Comparison of ENCODE assay signal across 12 cellular contexts in genomic region chr1:32339363-32339978, GRCh38. TPM values are rescaled to one million over a fixed set of nuclear protein-coding genes. Genes with fewer than 3 reads are reported as not detected.
A peak's percentile ranks its signal among the peaks of the same experiment; 100 is the strongest.
DNase-seq lines count a peak whose midpoint lies in the region; ATAC-seq and TF ChIP-seq lines count a peak whose summit lies in the region.
"Had no signal": no experiment of that assay in that cellular context is flagged by ENCODE, and none has a peak within 500 bp of the region (broad histone marks: within the 10 kb centered on the region; RNA-seq: fewer than 3 reads in every experiment).

No MANE protein-coding gene starts in this region.

- H3K27me3 Mint-ChIP-seq in CD14-positive monocyte (ENCODE audit: low read depth in 3 of 3) (peaks cover 26 to 36% (median 32%) of the 10 kb centered on the region in 3 donors), activated B cell treated with CpG ODN at 0.5 μM for 24 hours (no peaks in the 10 kb centered on the region), glutamatergic neuron (ENCODE audit: unreplicated experiment) (peaks cover 9% of the 10 kb centered on the region)

- ATAC-seq in GM21786 (IDR thresholded peaks at IDR 0.05; ENCODE audit: unreplicated experiment), result peak; percentile 27
- ATAC-seq in activated B cell treated with CpG ODN at 0.5 μM for 24 hours (ENCODE audit: low read depth), result peak; percentile 50
- ATAC-seq in GM19467 (IDR thresholded peaks at IDR 0.05; ENCODE audit: unreplicated experiment), result no peak

- intact Hi-C loops in CD14-positive monocyte (cut with micrococcal nuclease), result loop anchor here in 1 of 2 donors (1.0 to 5.0 kb wide), 4 partner anchors 12 to 402 kb away; partner anchors contain the start of genes BSDC1 and PTP4A2
- intact Hi-C loops in activated B cell treated with CpG ODN at 0.5 μM for 24 hours (cut with micrococcal nuclease), result loop anchor here (10.0 kb wide), 1 partner anchor 405 kb away; the partner anchor contains the start of gene PTP4A2
- intact Hi-C loops in esophagus squamous epithelium (cut with DNase I), result no loop called here

- H3K27ac ChIP-seq in esophagus squamous epithelium (no peak overlapping the region), RWPE1 (no peak overlapping the region)
- H3K27ac ChIP-seq: VCaP had no signal

- POLR2A ChIA-PET in activated B cell treated with CpG ODN at 0.5 μM for 24 hours (lab: Charles Lee), result interaction anchor here (5.8 kb wide), 1 partner anchor 19 kb away, joined by 151 read pairs; no protein-coding TSS in a partner anchor
- POLR2A ChIA-PET in RWPE1 (lab: Yijun Ruan, JAX; ENCODE audit: low non-redundant PET), result no interaction called here

- peaks cover 29 to 49% (median 35%) of the 10 kb centered on the region in 3 donors for H3K4me1 ChIP-seq in esophagus squamous epithelium

- DNase-seq in CD14-positive monocyte (ENCODE audit: low spot score), result peak; percentile 95
- no peak for DNase-seq in activated B cell treated with CpG ODN at 0.5 μM for 24 hours
- no peak for DNase-seq in glutamatergic neuron
- DNase-seq in midbrain (lab: John Stamatoyannopoulos, UW), result no peak
- DNase-seq in esophagus squamous epithelium (lab: John Stamatoyannopoulos, UW), result no peak
- DNase-seq in RWPE1 (ENCODE audit: low spot score), result no peak
- DNase-seq: DMS79 treated with DMSO at 0.1 percent for 48 hours, MG63 had no signal

- CTCF ChIA-PET in activated B cell treated with CpG ODN at 0.5 μM for 24 hours (lab: Charles Lee) (interaction anchor here (1.0 kb wide), 1 partner anchor 124 kb away, joined by 3 read pairs; no protein-coding TSS in a partner anchor), RWPE1 (lab: Yijun Ruan, JAX) (no interaction called here)

- H3K4me3 Mint-ChIP-seq in CD14-positive monocyte (peak overlapping the region in 1 of 2 donors; percentile 44), activated B cell treated with CpG ODN at 0.5 μM for 24 hours (peak overlapping the region; percentile 56), glutamatergic neuron (ENCODE audit: unreplicated experiment) (peak overlapping the region; percentile 1)

- WGBS in esophagus squamous epithelium, 2 donors, result 50 to 77% methylated on average over 2 of the region's 5 CpGs

- TF ChIP-seq CTCF in CD14-positive monocyte (IDR thresholded peaks at IDR 0.05) (no peak), activated B cell treated with CpG ODN at 0.5 μM for 24 hours (IDR thresholded peaks at IDR 0.05) (no peak), glutamatergic neuron (IDR thresholded peaks at IDR 0.05; ENCODE audit: partially characterized antibody, unreplicated experiment) (no peak), esophagus squamous epithelium (IDR thresholded peaks at IDR 0.05) (no peak), RWPE1 (conservative IDR thresholded peaks at IDR 0.05; ENCODE audit: low read depth) (no peak)

- H3K9me3 ChIP-seq in esophagus squamous epithelium, result no peaks in the 10 kb centered on the region
- H3K9me3 ChIP-seq: HAP-1, MG63 had no signal

- no peak overlapping the region for H3K4me3 ChIP-seq in esophagus squamous epithelium
- H3K4me3 ChIP-seq: HAP-1, MG63 had no signal

- H3K36me3 Mint-ChIP-seq in CD14-positive monocyte, result peaks cover 13 to 25% of the 10 kb centered on the region in 2 donors
- peaks cover 3% of the 10 kb centered on the region for H3K36me3 Mint-ChIP-seq in activated B cell treated with CpG ODN at 0.5 μM for 24 hours (ENCODE audit: low read depth)
- H3K36me3 Mint-ChIP-seq in glutamatergic neuron (ENCODE audit: unreplicated experiment), result no peaks in the 10 kb centered on the region

- H3K27me3 ChIP-seq in esophagus squamous epithelium, result peaks cover 0 to 14% (median 0%) of the 10 kb centered on the region in 4 donors
- H3K27me3 ChIP-seq: MG63 had no signal

- no peak for TF ChIP-seq POLR2A in esophagus squamous epithelium (IDR thresholded peaks at IDR 0.05)

- H3K36me3 ChIP-seq in esophagus squamous epithelium, result peaks cover 0 to under 1% (median 0%) of the 10 kb centered on the region in 3 donors

- H3K4me1 Mint-ChIP-seq in CD14-positive monocyte, result peaks cover 60% of the 10 kb centered on the region
- H3K4me1 Mint-ChIP-seq in activated B cell treated with CpG ODN at 0.5 μM for 24 hours, result peaks cover 52% of the 10 kb centered on the region
- peaks cover 11% of the 10 kb centered on the region for H3K4me1 Mint-ChIP-seq in glutamatergic neuron (ENCODE audit: low read depth, unreplicated experiment)

- H3K9me3 Mint-ChIP-seq in CD14-positive monocyte (peaks cover 0 to 6% (median 2%) of the 10 kb centered on the region in 7 donors), activated B cell treated with CpG ODN at 0.5 μM for 24 hours (no peaks in the 10 kb centered on the region), glutamatergic neuron (ENCODE audit: unreplicated experiment) (peaks cover 14% of the 10 kb centered on the region)

- H3K27ac Mint-ChIP-seq in CD14-positive monocyte (peak overlapping the region; percentile 86 to 99 (median 99)), activated B cell treated with CpG ODN at 0.5 μM for 24 hours (peak overlapping the region; percentile 79), glutamatergic neuron (ENCODE audit: unreplicated experiment) (no peak overlapping the region)

RNA-seq across cellular contexts. Expression of gene MARCKSL1, which starts 3.4 kb away (rescaled TPM):
- 10 to 100 TPM; 13.9 to 40.3 TPM for polyA plus RNA-seq in CD14-positive monocyte
- total RNA-seq in activated B cell treated with CpG ODN at 0.5 μM for 24 hours (132 TPM in 2 replicates), glutamatergic neuron (ENCODE audit: unreplicated experiment) (912 TPM), esophagus squamous epithelium (1 to 10 TPM; 4.4 to 6.1 (median 5.1) TPM)

RNA-seq across cellular contexts. Expression of gene FAM229A, which starts 22.8 kb away (rescaled TPM):
- not detected for polyA plus RNA-seq in CD14-positive monocyte
- total RNA-seq in activated B cell treated with CpG ODN at 0.5 μM for 24 hours (7.6 and 11.7 TPM in 2 replicates), glutamatergic neuron (ENCODE audit: unreplicated experiment) (21.8 TPM), esophagus squamous epithelium (1 to 10 TPM; 1.4 to 7.1 (median 3.2) TPM)

RNA-seq across cellular contexts. Expression of gene TSSK3, which starts 22.9 kb away (rescaled TPM):
- polyA plus RNA-seq in CD14-positive monocyte, result 1 to 10 TPM in 1 of 2 donors, under 1 TPM in 1; 0.35 to 1.1 TPM
- total RNA-seq in activated B cell treated with CpG ODN at 0.5 μM for 24 hours (3.5 and 6.1 TPM in 2 replicates), glutamatergic neuron (ENCODE audit: unreplicated experiment) (1.6 TPM), esophagus squamous epithelium (under 1 TPM in 2 of 4 donors, not detected in 2; 0.31 to 0.57 TPM)

RNA-seq across cellular contexts. Expression of gene HDAC1, which starts 47.6 kb away (rescaled TPM):
- polyA plus RNA-seq in CD14-positive monocyte, result 10 to 100 TPM; 73.8 to 88.7 TPM
- total RNA-seq in activated B cell treated with CpG ODN at 0.5 μM for 24 hours, result 204 and 212 TPM in 2 replicates
- total RNA-seq in glutamatergic neuron (ENCODE audit: unreplicated experiment), result 36.9 TPM
- total RNA-seq in esophagus squamous epithelium, result 100 to 1,000 TPM in 2 of 4 donors, 10 to 100 TPM in 2; 74.3 to 115 (median 96.0) TPM

RNA-seq across cellular contexts. Expression of gene BSDC1, which starts 54.8 kb away (rescaled TPM):
- 10 to 100 TPM; 19.0 to 23.7 TPM for polyA plus RNA-seq in CD14-positive monocyte
- total RNA-seq in activated B cell treated with CpG ODN at 0.5 μM for 24 hours, result 51.8 and 72.2 TPM in 2 replicates
- total RNA-seq in glutamatergic neuron (ENCODE audit: unreplicated experiment), result 161 TPM
- 10 to 100 TPM; 42.4 to 62.2 (median 45.9) TPM for total RNA-seq in esophagus squamous epithelium

Comparison
In these comparisons a context has a peak if more than half of its experiments do, and no peak if none do; other contexts are left out.
1. RNA of gene MARCKSL1, which starts 3.4 kb away (total RNA-seq): 912 TPM in glutamatergic neuron (single experiment) and 132 TPM in activated B cell treated with CpG ODN at 0.5 μM for 24 hours; 4.4 to 6.1 TPM in esophagus squamous epithelium; every median in the first group is over 10 times any median in the second.